In genomic region chr13:99380921-99381645, GRCh38 we compare ENCODE assay signal across 1 cellular context.
A peak's percentile ranks its signal among the peaks of the same experiment; 100 is the strongest.
TF ChIP-seq lines count a peak whose summit lies in the region.

No MANE protein-coding gene starts in this region.

TF ChIP-seq in GM12878, 131 proteins besides CTCF, POLR2A, EP300 and RAD21 (continued from another document):
- no peak for TF ChIP-seq BCLAF1 (IDR thresholded peaks at IDR 0.05)
- peak; percentile 80 for TF ChIP-seq CREB1 (IDR thresholded peaks at IDR 0.05; ENCODE audit: low read depth)
- no peak for TF ChIP-seq E4F1 (IDR thresholded peaks at IDR 0.05; ENCODE audit: borderline replicate concordance, partially characterized antibody)
- TF ChIP-seq SMAD5 (IDR thresholded peaks at IDR 0.05; ENCODE audit: low read depth): no peak
- no peak for TF ChIP-seq E2F4 (IDR thresholded peaks at IDR 0.05; ENCODE audit: low read depth, low read length)
- no peak for TF ChIP-seq SP1 (IDR thresholded peaks at IDR 0.05; ENCODE audit: low read depth, low read length)
- no peak for TF ChIP-seq PAX8 (IDR thresholded peaks at IDR 0.05)
- TF ChIP-seq KDM1A (IDR thresholded peaks at IDR 0.05; ENCODE audit: borderline replicate concordance): no peak
- no peak for TF ChIP-seq SMC3 (IDR thresholded peaks at IDR 0.05; ENCODE audit: borderline replicate concordance, low read length)
- TF ChIP-seq PKNOX1 (IDR thresholded peaks at IDR 0.05): peak; percentile 67; the same call in 1 of the 2 replicates
- peak; percentile 57; the same call in 1 of the 2 replicates for TF ChIP-seq PAX5 (IDR thresholded peaks at IDR 0.05; ENCODE audit: borderline replicate concordance, low read depth, low read length)
- no peak for TF ChIP-seq ZZZ3 (IDR thresholded peaks at IDR 0.05; ENCODE audit: control insufficient read depth, insufficient read length, low read depth)
- TF ChIP-seq FOXM1 (IDR thresholded peaks at IDR 0.05; ENCODE audit: low read depth, low read length): no peak
- 0 out of 2 replicates have a peak, but pooled peaks have one; percentile 45 for TF ChIP-seq CHD2 (IDR thresholded peaks at IDR 0.05; ENCODE audit: borderline replicate concordance, low read depth, low read length)
- no peak for TF ChIP-seq KLF5 (IDR thresholded peaks at IDR 0.05; ENCODE audit: partially characterized antibody)
- TF ChIP-seq ASH2L (IDR thresholded peaks at IDR 0.05; ENCODE audit: borderline replicate concordance, low read depth): no peak
- peak; percentile 39; the same call in 1 of the 2 replicates for TF ChIP-seq YY1 (IDR thresholded peaks at IDR 0.05; ENCODE audit: low read depth, low read length)
- TF ChIP-seq CHD1 (IDR thresholded peaks at IDR 0.05; ENCODE audit: low read depth, low read length): no peak
- no peak for TF ChIP-seq KAT2A (conservative IDR thresholded peaks at IDR 0.05; ENCODE audit: control insufficient read depth, low read depth, low read length)
- TF ChIP-seq POU2F2 (IDR thresholded peaks at IDR 0.05; ENCODE audit: borderline replicate concordance, low read depth, low read length): 0 out of 3 replicates have a peak, but pooled peaks have one; percentile 11
- TF ChIP-seq SMAD1 (IDR thresholded peaks at IDR 0.05; ENCODE audit: low read depth, partially characterized antibody): no peak
- peak; percentile 43 for TF ChIP-seq MLLT1 (IDR thresholded peaks at IDR 0.05)
- no peak for TF ChIP-seq GABPA (IDR thresholded peaks at IDR 0.05; ENCODE audit: low read depth)
- TF ChIP-seq ZNF217 (IDR thresholded peaks at IDR 0.05): no peak
- peak; percentile 78 for TF ChIP-seq CREM (IDR thresholded peaks at IDR 0.05; ENCODE audit: low read depth)
- peak; percentile 31; the same call in 1 of the 2 replicates for TF ChIP-seq SPI1 (IDR thresholded peaks at IDR 0.05; ENCODE audit: borderline replicate concordance, insufficient read depth, low read depth, low read length)
- no peak for TF ChIP-seq ZNF274 (IDR thresholded peaks at IDR 0.05; ENCODE audit: insufficient read depth, insufficient read length)
- no peak for TF ChIP-seq HDAC2 (IDR thresholded peaks at IDR 0.05)
- peak in 1 of 2 experiments; percentile 79; a peak in 2 of 4 replicates for TF ChIP-seq ETV6 (conservative IDR thresholded peaks at IDR 0.05 in 1 of 2, IDR thresholded peaks at IDR 0.05 in 1 of 2; ENCODE audit: borderline replicate concordance in 1 of 2, low read depth in 1 of 2)
- TF ChIP-seq MAX (IDR thresholded peaks at IDR 0.05; ENCODE audit: low read depth, low read length): peak; percentile 86
- TF ChIP-seq NFXL1 (IDR thresholded peaks at IDR 0.05; ENCODE audit: borderline replicate concordance): no peak
- no peak for TF ChIP-seq BRCA1 (IDR thresholded peaks at IDR 0.05; ENCODE audit: low read depth, low read length)
- peak; percentile 78; the same call in 1 of the 2 replicates for TF ChIP-seq MXI1 (IDR thresholded peaks at IDR 0.05; ENCODE audit: low read depth, low read length)
- TF ChIP-seq CEBPZ (IDR thresholded peaks at IDR 0.05; ENCODE audit: low read depth, low read length): no peak
- no peak for TF ChIP-seq CBFB (IDR thresholded peaks at IDR 0.05; ENCODE audit: low read depth)
- TF ChIP-seq SREBF2 (IDR thresholded peaks at IDR 0.05; ENCODE audit: low read length): no peak
- peak; percentile 79 for TF ChIP-seq MTA2 (IDR thresholded peaks at IDR 0.05; ENCODE audit: low read depth)
- TF ChIP-seq ATF2 (IDR thresholded peaks at IDR 0.05; ENCODE audit: low read length): peak; percentile 73; the same call in 1 of the 2 replicates
- TF ChIP-seq RUNX3 (IDR thresholded peaks at IDR 0.05; ENCODE audit: low read length): peak; percentile 37; the same call in 1 of the 2 replicates
- peak; percentile 100 for TF ChIP-seq ZNF687 (IDR thresholded peaks at IDR 0.05)
